8 cellular contexts compared by ENCODE assay signal in genomic region chr11:102451041-102451692, GRCh38. TPM values are rescaled to one million over a fixed set of nuclear protein-coding genes. Genes with fewer than 3 reads are reported as not detected.
DNase-seq lines count a peak whose midpoint lies in the region; ATAC-seq and TF ChIP-seq lines count a peak whose summit lies in the region.

No MANE protein-coding gene starts in this region.

- peaks cover 33% of the 10 kb centered on the region for H3K36me3 Mint-ChIP-seq in MCF 10A (ENCODE audit: insufficient read depth, unreplicated experiment)

- H2AK5ac ChIP-seq in mesendoderm (ENCODE audit: low read length): no peak overlapping the region

- intact Hi-C loops in heart right ventricle (cut with DNase I) (loop anchor here in 5 of 10 donors (1.0 to 10.0 kb wide), 6 partner anchors 54 to 104 kb away; partner anchors contain the start of gene BIRC2 (in 2 of the 5)), Right ventricle myocardium superior (cut with DNase I) (no loop called here), MCF 10A (cut with micrococcal nuclease) (no loop called here), uterus (cut with DNase I; ENCODE audit: low total_unique reads) (no loop called here)

- peaks cover 4% of the 10 kb centered on the region for H3K79me1 ChIP-seq in mesendoderm (ENCODE audit: low read length)

- H3K4me3 Mint-ChIP-seq in MCF 10A (ENCODE audit: unreplicated experiment): peak overlapping the region; percentile 94

- H3K27ac ChIP-seq in heart right ventricle: peak overlapping the region; percentile 57 to 92 (median 88)
- H3K27ac ChIP-seq in mesendoderm (ENCODE audit: low read depth, low read length): peak overlapping the region; percentile 87
- H3K27ac ChIP-seq in uterus: peak overlapping the region; percentile 96

- POLR2A ChIA-PET in MCF 10A (lab: Yijun Ruan, JAX): interaction anchor here (0.6 to 2.6 kb wide), 21 partner anchors 8 to 585 kb away, joined by 3 to 23 read pairs (median 3); no protein-coding TSS in a partner anchor

- H3K9me3 ChIP-seq in heart right ventricle (no peaks in the 10 kb centered on the region), uterus (no peaks in the 10 kb centered on the region)

- H2BK120ac ChIP-seq in mesendoderm (ENCODE audit: low read depth, low read length): no peak overlapping the region

- CTCF ChIA-PET in MCF 10A (lab: Yijun Ruan, JAX): interaction anchor here (0.6 to 1.1 kb wide), 8 partner anchors 34 to 491 kb away, joined by 3 to 5 read pairs (median 3); no protein-coding TSS in a partner anchor

- H3K27me3 Mint-ChIP-seq in MCF 10A (ENCODE audit: insufficient read depth, unreplicated experiment): no peaks in the 10 kb centered on the region

- no peak overlapping the region for H2BK15ac ChIP-seq in mesendoderm (replicated peaks; ENCODE audit: low read depth)

- H3K9ac ChIP-seq in mesendoderm (ENCODE audit: low read length): peak overlapping the region; percentile 86

- TSS peak; percentile 24 for BruUV-seq in MCF 10A (replicated peaks; lab: Mats Ljungman, UMichigan)

- peak overlapping the region; percentile 69 for H3K4me2 ChIP-seq in mesendoderm (ENCODE audit: low read length)

- H3K4me1 Mint-ChIP-seq in MCF 10A (ENCODE audit: insufficient read depth, unreplicated experiment): peaks cover 41% of the 10 kb centered on the region

- H2BK5ac ChIP-seq in mesendoderm (ENCODE audit: low read length): no peak overlapping the region

- H3K36me3 ChIP-seq in heart right ventricle (peaks cover 0 to 26% (median 0%) of the 10 kb centered on the region in 9 donors), mesendoderm (ENCODE audit: control insufficient read depth, insufficient read depth, low read length) (no peaks in the 10 kb centered on the region), uterus (no peaks in the 10 kb centered on the region)

- H4K8ac ChIP-seq in mesendoderm (ENCODE audit: low read depth, low read length): no peak overlapping the region

- WGBS in heart right ventricle, 2 donors: 39 to 45% methylated on average over 6 of the region's 6 CpGs
- WGBS in mesendoderm (ENCODE audit: extremely low coverage, insufficient coverage, low lambda C conversion rate): no CpG with 5 or more reads among the region's 6 CpGs

- H3K9me3 Mint-ChIP-seq in MCF 10A (ENCODE audit: unreplicated experiment): no peaks in the 10 kb centered on the region

- H3K56ac ChIP-seq in mesendoderm (ENCODE audit: low read length): peak overlapping the region; percentile 96

- ATAC-seq in heart right ventricle (peak in 2 of 8 donors; percentile 1 to 2), Right ventricle myocardium superior (ENCODE audit: poor library complexity) (no peak)

- DNase-seq in heart right ventricle: no peak
- DNase-seq in Right ventricle myocardium superior: no peak
- no peak for DNase-seq in MCF 10A (ENCODE audit: unreplicated experiment)
- DNase-seq in mesendoderm: no peak
- no peak for DNase-seq in uterus
- DNase-seq in activated CD4-positive, CD25-positive, alpha-beta regulatory T cell (lab: John Stamatoyannopoulos, UW): no peak
- no peak for DNase-seq in germinal center (ENCODE audit: low spot score)
- DNase-seq in NCI-H1694 treated with DMSO at 0.1 percent for 48 hours (lab: John Stamatoyannopoulos, UW): no peak

- H3K4me1 ChIP-seq in heart right ventricle (peaks cover 0 to 67% (median 30%) of the 10 kb centered on the region in 9 donors), mesendoderm (ENCODE audit: control insufficient read depth, low read depth, low read length) (peaks cover 15% of the 10 kb centered on the region), uterus (no peaks in the 10 kb centered on the region)

- peaks cover 23% of the 10 kb centered on the region for H3K79me2 ChIP-seq in mesendoderm (ENCODE audit: control insufficient read depth, insufficient read depth, low read length)

- no peak for TF ChIP-seq POLR2A in uterus (IDR thresholded peaks at IDR 0.05)

- H3K4me3 ChIP-seq in heart right ventricle (peak overlapping the region; percentile 78 to 99 (median 88)), mesendoderm (ENCODE audit: low read length) (peak overlapping the region; percentile 88), uterus (peak overlapping the region; percentile 94 to 95)

- H3K27me3 ChIP-seq in heart right ventricle: no peaks in the 10 kb centered on the region
- no peaks in the 10 kb centered on the region for H3K27me3 ChIP-seq in mesendoderm (ENCODE audit: insufficient read depth, low read length, poor library complexity)
- H3K27me3 ChIP-seq in uterus: no peaks in the 10 kb centered on the region

- TF ChIP-seq CTCF in heart right ventricle (IDR thresholded peaks at IDR 0.05): no peak
- no peak for TF ChIP-seq CTCF in MCF 10A (IDR thresholded peaks at IDR 0.05; ENCODE audit: unreplicated experiment)
- no peak for TF ChIP-seq CTCF in uterus (IDR thresholded peaks at IDR 0.05)

- no peak overlapping the region for H3K18ac ChIP-seq in mesendoderm (ENCODE audit: low read length)

- H3K23ac ChIP-seq in mesendoderm (ENCODE audit: low read length): no peak overlapping the region

- H3K4ac ChIP-seq in mesendoderm (ENCODE audit: low read depth, low read length): no peak overlapping the region

- no peak overlapping the region for H4K5ac ChIP-seq in mesendoderm (ENCODE audit: low read length)

- peak overlapping the region; percentile 90 for H3K27ac Mint-ChIP-seq in MCF 10A (ENCODE audit: low read depth, unreplicated experiment)

RNA-seq across cellular contexts. Expression of gene TMEM123, which starts 1.4 kb away (rescaled TPM):
- total RNA-seq in heart right ventricle: 10 to 100 TPM; 67.5 to 98.7 (median 78.3) TPM
- polyA plus RNA-seq in heart right ventricle: 10 to 100 TPM; 18.7 to 25.3 TPM
- 63.0 TPM for total RNA-seq in Right ventricle myocardium superior
- 134 and 137 TPM in 2 replicates for total RNA-seq in MCF 10A (2022)
- 71.2 TPM for polyA plus RNA-seq in mesendoderm (2013, experiment 1 of 2)
- 71.7 TPM for polyA plus RNA-seq in mesendoderm (2013, experiment 2 of 2)
- total RNA-seq in uterus: 100 to 1,000 TPM; 187 to 522 (median 260) TPM
